In genomic region chr14:29321646-29322045, GRCh38 we compare ENCODE assay signal across 19 cellular contexts.
DNase-seq lines count a peak whose midpoint lies in the region; ATAC-seq and TF ChIP-seq lines count a peak whose summit lies in the region.
"Had no signal": no experiment of that assay in that cellular context is flagged by ENCODE, and none has a peak within 500 bp of the region (broad histone marks: within the 10 kb centered on the region; RNA-seq: fewer than 3 reads in every experiment).

No MANE protein-coding gene starts in this region.

- no peak overlapping the region for H3K4me3 Mint-ChIP-seq in glutamatergic neuron (ENCODE audit: unreplicated experiment)
- no peak overlapping the region for H3K4me3 Mint-ChIP-seq in CD4-positive, alpha-beta memory T cell
- H3K4me3 Mint-ChIP-seq: activated B cell treated with CpG ODN at 0.5 μM for 24 hours had no signal

- H3K27me3 Mint-ChIP-seq in glutamatergic neuron (ENCODE audit: unreplicated experiment): no peaks in the 10 kb centered on the region
- peaks cover 0 to 1% of the 10 kb centered on the region in 2 donors for H3K27me3 Mint-ChIP-seq in CD4-positive, alpha-beta memory T cell
- H3K27me3 Mint-ChIP-seq: activated B cell treated with CpG ODN at 0.5 μM for 24 hours had no signal

- H3K9me3 ChIP-seq in IMR-90 (ENCODE audit: control insufficient read depth, insufficient read depth, low read length): no peaks in the 10 kb centered on the region
- H3K9me3 ChIP-seq in CD4-positive, alpha-beta memory T cell (ENCODE audit: control insufficient read depth in 1 of 2, low read length in 2 of 2): peaks cover 0 to 4% of the 10 kb centered on the region in 2 donors
- H3K9me3 ChIP-seq: ascending aorta; BLaER1 treated with 17β-estradiol and CSF1 and Interleukin-3, amounts not matched to agents 10 nM and 100 nM; neutrophil; tibial artery had no signal

- H3K9ac ChIP-seq in IMR-90 (ENCODE audit: low read depth, low read length) (no peak overlapping the region), mesendoderm (ENCODE audit: low read length) (no peak overlapping the region)
- H3K9ac ChIP-seq: BLaER1 treated with 17β-estradiol and CSF1 and Interleukin-3, amounts not matched to agents 10 nM and 100 nM had no signal

- ATAC-seq in IMR-90 (ENCODE audit: low read depth) (peak; percentile 79), HG03097 (IDR thresholded peaks at IDR 0.05; ENCODE audit: low FRiP score, unreplicated experiment) (no peak)
- ATAC-seq: GM12878 had no signal

- no peak overlapping the region for H3K4me3 ChIP-seq in IMR-90 (ENCODE audit: insufficient read depth, low read depth, low read length)
- H3K4me3 ChIP-seq in epithelial cell of esophagus (ENCODE audit: low read length): no peak overlapping the region
- H3K4me3 ChIP-seq in mesendoderm (ENCODE audit: low read length): no peak overlapping the region
- no peak overlapping the region for H3K4me3 ChIP-seq in CD4-positive, alpha-beta memory T cell (ENCODE audit: low read length in 2 of 2)
- H3K4me3 ChIP-seq: ascending aorta; BLaER1 treated with 17β-estradiol and CSF1 and Interleukin-3, amounts not matched to agents 10 nM and 100 nM; GM12878; tibial artery had no signal

- H3K27ac Mint-ChIP-seq in glutamatergic neuron (ENCODE audit: unreplicated experiment): no peak overlapping the region
- no peak overlapping the region for H3K27ac Mint-ChIP-seq in CD4-positive, alpha-beta memory T cell
- H3K27ac Mint-ChIP-seq: activated B cell treated with CpG ODN at 0.5 μM for 24 hours had no signal

- H3K79me1 ChIP-seq in IMR-90 (ENCODE audit: low read depth in 1 of 2, low read length in 2 of 2) (no peaks in the 10 kb centered on the region), mesendoderm (ENCODE audit: low read length) (no peaks in the 10 kb centered on the region)

- no peak overlapping the region for H3K23ac ChIP-seq in IMR-90 (ENCODE audit: low read depth, low read length)
- no peak overlapping the region for H3K23ac ChIP-seq in mesendoderm (ENCODE audit: low read length)

- H3K27ac ChIP-seq in IMR-90 (ENCODE audit: insufficient read depth, low read length) (no peak overlapping the region), mesendoderm (ENCODE audit: low read depth, low read length) (no peak overlapping the region)
- no peak overlapping the region for H3K27ac ChIP-seq in CD4-positive, alpha-beta memory T cell (ENCODE audit: low read depth, low read length)
- H3K27ac ChIP-seq: ascending aorta; BLaER1 treated with 17β-estradiol and CSF1 and Interleukin-3, amounts not matched to agents 10 nM and 100 nM; HL-60; neutrophil; tibial artery had no signal

- H3K56ac ChIP-seq in IMR-90 (ENCODE audit: extremely low read depth, insufficient read depth, low read length) (no peak overlapping the region), mesendoderm (ENCODE audit: low read length) (no peak overlapping the region)

- POLR2A ChIA-PET in IMR-90 (lab: Charles Lee; ENCODE audit: unreplicated experiment): no interaction called here
- POLR2A ChIA-PET in CD4-positive, alpha-beta memory T cell (lab: Charles Lee; ENCODE audit: partially characterized antibody): no interaction called here

- H3K18ac ChIP-seq in IMR-90 (ENCODE audit: low read depth, low read length) (no peak overlapping the region), mesendoderm (ENCODE audit: low read length) (no peak overlapping the region)

- H3K4me2 ChIP-seq in IMR-90 (ENCODE audit: low read depth, low read length): no peak overlapping the region
- H3K4me2 ChIP-seq in mesendoderm (ENCODE audit: low read length): no peak overlapping the region
- H3K4me2 ChIP-seq: BLaER1 treated with 17β-estradiol and CSF1 and Interleukin-3, amounts not matched to agents 10 nM and 100 nM had no signal

- no peaks in the 10 kb centered on the region for H3K9me1 ChIP-seq in IMR-90 (ENCODE audit: insufficient read depth, low read length)

- no peaks in the 10 kb centered on the region; the same call in 1 of the 2 replicates for H3K4me1 ChIP-seq in IMR-90 (ENCODE audit: control insufficient read depth, insufficient read depth, low read length)
- no peaks in the 10 kb centered on the region for H3K4me1 ChIP-seq in mesendoderm (ENCODE audit: control insufficient read depth, low read depth, low read length)
- H3K4me1 ChIP-seq in CD4-positive, alpha-beta memory T cell (ENCODE audit: insufficient read depth, low read length): no peaks in the 10 kb centered on the region
- H3K4me1 ChIP-seq: ascending aorta; BLaER1 treated with 17β-estradiol and CSF1 and Interleukin-3, amounts not matched to agents 10 nM and 100 nM; tibial artery had no signal

- dilution Hi-C loops in IMR-90 (cut with HindIII; ENCODE audit: low sequenced_read_pairs, unreplicated experiment): no loop called here

- no peak for TF ChIP-seq POLR2A in IMR-90 (IDR thresholded peaks at IDR 0.05; ENCODE audit: low read depth, low read length)

- H3K36me3 Mint-ChIP-seq in glutamatergic neuron (ENCODE audit: unreplicated experiment): no peaks in the 10 kb centered on the region
- no peaks in the 10 kb centered on the region for H3K36me3 Mint-ChIP-seq in CD4-positive, alpha-beta memory T cell

- 0 out of 2 replicates have a peak overlapping the region, but pooled peaks have one; percentile 13 for H2BK20ac ChIP-seq in IMR-90 (ENCODE audit: low read depth, low read length)

- H4K8ac ChIP-seq in IMR-90 (ENCODE audit: low read depth in 2 of 2, low read length in 2 of 2) (no peak overlapping the region), mesendoderm (ENCODE audit: low read depth, low read length) (no peak overlapping the region)

- H2BK120ac ChIP-seq in IMR-90 (ENCODE audit: low read depth, low read length) (no peak overlapping the region; the same call in 1 of the 2 replicates), mesendoderm (ENCODE audit: low read depth, low read length) (no peak overlapping the region)

- no peaks in the 10 kb centered on the region for H3K9me3 Mint-ChIP-seq in glutamatergic neuron (ENCODE audit: unreplicated experiment)
- H3K9me3 Mint-ChIP-seq in CD4-positive, alpha-beta memory T cell: peaks cover 0 to 28% (median 14%) of the 10 kb centered on the region in 8 donors

- no peak overlapping the region for H2BK15ac ChIP-seq in IMR-90 (ENCODE audit: low read depth, low read length)
- no peak overlapping the region for H2BK15ac ChIP-seq in mesendoderm (replicated peaks; ENCODE audit: low read depth)

- H2BK5ac ChIP-seq in IMR-90 (ENCODE audit: low read depth, low read length, poor library complexity, severe bottlenecking) (no peak overlapping the region), mesendoderm (ENCODE audit: low read length) (no peak overlapping the region)

- no peaks in the 10 kb centered on the region for H3K79me2 ChIP-seq in mesendoderm (ENCODE audit: control insufficient read depth, insufficient read depth, low read length)

- no peak overlapping the region for H3K14ac ChIP-seq in IMR-90 (replicated peaks; ENCODE audit: low read depth, low read length)

- CTCF ChIA-PET in IMR-90 (lab: Yijun Ruan, JAX): no interaction called here
- CTCF ChIA-PET in CD4-positive, alpha-beta memory T cell (lab: Charles Lee; ENCODE audit: partially characterized antibody): no interaction called here

- H4K20me1 ChIP-seq in IMR-90 (ENCODE audit: insufficient read depth, low read length): no peaks in the 10 kb centered on the region
- H4K20me1 ChIP-seq: BLaER1 treated with 17β-estradiol and CSF1 and Interleukin-3, amounts not matched to agents 10 nM and 100 nM had no signal

- no peak for TF ChIP-seq CTCF in IMR-90 (conservative IDR thresholded peaks at IDR 0.05; ENCODE audit: low read depth, low read length)
- no peak for TF ChIP-seq CTCF in epithelial cell of esophagus (IDR thresholded peaks at IDR 0.05; ENCODE audit: insufficient read depth, low read depth, low read length, missing control alignments)
- no peak for TF ChIP-seq CTCF in glutamatergic neuron (IDR thresholded peaks at IDR 0.05; ENCODE audit: partially characterized antibody, unreplicated experiment)

- no peaks in the 10 kb centered on the region for H3K27me3 ChIP-seq in IMR-90 (ENCODE audit: control insufficient read depth, insufficient read depth, low read length)
- no peaks in the 10 kb centered on the region for H3K27me3 ChIP-seq in mesendoderm (ENCODE audit: insufficient read depth, low read length, poor library complexity)
- H3K27me3 ChIP-seq in CD4-positive, alpha-beta memory T cell (ENCODE audit: insufficient read depth, low read length): no peaks in the 10 kb centered on the region
- H3K27me3 ChIP-seq: ascending aorta; BLaER1 treated with 17β-estradiol and CSF1 and Interleukin-3, amounts not matched to agents 10 nM and 100 nM; neutrophil; tibial artery had no signal

- BruUV-seq in IMR-90 (replicated peaks; lab: Mats Ljungman, UMichigan): no TSS peak

- no peaks in the 10 kb centered on the region for H3K4me1 Mint-ChIP-seq in glutamatergic neuron (ENCODE audit: low read depth, unreplicated experiment)
- no peaks in the 10 kb centered on the region for H3K4me1 Mint-ChIP-seq in CD4-positive, alpha-beta memory T cell
- H3K4me1 Mint-ChIP-seq: activated B cell treated with CpG ODN at 0.5 μM for 24 hours had no signal

- no peak overlapping the region for H2AK9ac ChIP-seq in IMR-90 (replicated peaks; ENCODE audit: low read depth, low read length, poor library complexity)

- H2AK5ac ChIP-seq in IMR-90 (ENCODE audit: low read depth, low read length) (no peak overlapping the region), mesendoderm (ENCODE audit: low read length) (no peak overlapping the region)

- no peaks in the 10 kb centered on the region for H3K36me3 ChIP-seq in IMR-90 (ENCODE audit: control insufficient read depth, insufficient read depth, low read length)
- H3K36me3 ChIP-seq in mesendoderm (ENCODE audit: control insufficient read depth, insufficient read depth, low read length): no peaks in the 10 kb centered on the region
- no peaks in the 10 kb centered on the region for H3K36me3 ChIP-seq in CD4-positive, alpha-beta memory T cell (ENCODE audit: insufficient read depth, low read length)
- H3K36me3 ChIP-seq: ascending aorta; BLaER1 treated with 17β-estradiol and CSF1 and Interleukin-3, amounts not matched to agents 10 nM and 100 nM; neutrophil; tibial artery had no signal

- peak; percentile 9 for DNase-seq in AG20443 (ENCODE audit: low spot score)
- peak; percentile 90 for DNase-seq in IMR-90
- peak; percentile 48 for DNase-seq in epithelial cell of esophagus (ENCODE audit: low read depth)
- DNase-seq in mesendoderm: peak; percentile 15
- no peak for DNase-seq in G401 (ENCODE audit: low spot score)
- no peak for DNase-seq in glutamatergic neuron
- DNase-seq in CD4-positive, alpha-beta memory T cell: no peak
- DNase-seq: activated B cell treated with CpG ODN at 0.5 μM for 24 hours; activated effector memory CD4-positive, alpha-beta T cell treated with Interleukin-2 at 50 U/mL for 16 hours; NCI-H1694 treated with DMSO at 0.1 percent for 48 hours; NCI-H524; stimulated activated CD4-positive, alpha-beta T cell treated with anti-CD3 and anti-CD28 coated beads, Interleukin-4, amount 100 ng/mL, for 4 hours; tibial artery had no signal

- TF ChIP-seq RAD21 in IMR-90 (IDR thresholded peaks at IDR 0.05; ENCODE audit: low read length): no peak

- no peak overlapping the region for H4K91ac ChIP-seq in IMR-90 (ENCODE audit: insufficient read depth, low read depth, low read length)

- intact Hi-C loops in IMR-90 (cut with micrococcal nuclease): no loop called here
- intact Hi-C loops in CD4-positive, alpha-beta memory T cell (cut with micrococcal nuclease): no loop called here

- in situ Hi-C loops in IMR-90 (cut with MboI; ENCODE audit: low sequenced_read_pairs) (no loop called here), G401 (cut with HindIII; ENCODE audit: low sequenced_read_pairs) (no loop called here)

- H3K4ac ChIP-seq in IMR-90 (ENCODE audit: low read depth, low read length): no peak overlapping the region
- H3K4ac ChIP-seq in mesendoderm (ENCODE audit: low read depth, low read length): no peak overlapping the region

- no peak overlapping the region for H2AFZ ChIP-seq in IMR-90 (replicated peaks; ENCODE audit: low read length, poor library complexity)

- H4K5ac ChIP-seq in IMR-90 (ENCODE audit: low read depth, low read length) (no peak overlapping the region), mesendoderm (ENCODE audit: low read length) (no peak overlapping the region)

Comparison
In these comparisons a context has a peak if more than half of its experiments do, and no peak if none do; other contexts are left out.
1. DNase-seq: peak in AG20443 (single experiment), IMR-90 (single experiment), epithelial cell of esophagus (single experiment) and mesendoderm (single experiment); none in G401 (single experiment), glutamatergic neuron (single experiment) and CD4-positive, alpha-beta memory T cell (0 of 5).